Comparison of ENCODE assay signal across 8 cellular contexts in the genomic region with DNA sequence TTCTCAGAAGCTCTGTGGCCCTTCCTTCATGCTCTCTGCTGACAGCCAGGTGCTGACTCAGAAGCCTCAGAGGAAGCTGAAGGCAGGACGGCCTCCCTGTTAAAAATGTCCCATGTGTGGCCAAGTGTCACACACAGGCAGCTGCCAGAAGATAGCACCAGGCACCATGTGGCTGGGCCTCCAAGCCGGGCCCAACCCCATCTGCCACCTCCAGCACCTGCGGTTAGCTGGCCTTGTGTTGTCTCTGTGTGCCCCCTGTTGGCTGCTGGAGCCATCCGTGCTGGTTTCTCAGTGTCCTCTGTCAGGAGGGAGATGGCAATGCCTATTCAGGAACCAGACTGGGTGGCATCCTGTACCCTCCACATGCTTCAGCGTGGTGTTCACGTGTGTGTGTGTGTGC.
DNase-seq lines count a peak whose midpoint lies in the region; ATAC-seq and TF ChIP-seq lines count a peak whose summit lies in the region.

No MANE protein-coding gene starts in this region.

- TF ChIP-seq POLR2A in gastrocnemius medialis (IDR thresholded peaks at IDR 0.05): no peak

- H3K4me1 ChIP-seq in psoas muscle: no peaks in the 10 kb centered on the region
- no peaks in the 10 kb centered on the region for H3K4me1 ChIP-seq in gastrocnemius medialis

- H3K36me3 ChIP-seq in psoas muscle (ENCODE audit: insufficient read depth in 1 of 2, low read depth in 1 of 2): no peaks in the 10 kb centered on the region
- no peaks in the 10 kb centered on the region for H3K36me3 ChIP-seq in gastrocnemius medialis

- no peaks in the 10 kb centered on the region for H3K9me3 ChIP-seq in psoas muscle
- no peaks in the 10 kb centered on the region for H3K9me3 ChIP-seq in gastrocnemius medialis

- 45 to 56% (median 55%) methylated on average over 6 of the region's 6 CpGs for WGBS in psoas muscle, 3 donors

- ATAC-seq in GM21367 (IDR thresholded peaks at IDR 0.05; ENCODE audit: unreplicated experiment) (peak; percentile 51), psoas muscle (peak in 3 of 4 donors; percentile 53 to 58 (median 55)), gastrocnemius medialis (no peak)

- intact Hi-C loops in psoas muscle (cut with DNase I) (loop anchor here (5.0 kb wide), 1 partner anchor 137 kb away; no protein-coding TSS in a partner anchor), gastrocnemius medialis (cut with DNase I; ENCODE audit: low total_unique reads) (no loop called here)

- H3K27ac ChIP-seq in psoas muscle (no peak overlapping the region), gastrocnemius medialis (no peak overlapping the region)

- in situ Hi-C loops in gastrocnemius medialis (cut with MboI; ENCODE audit: low sequenced_read_pairs in 4 of 4): no loop called here

- H3K4me3 ChIP-seq in psoas muscle (no peak overlapping the region), gastrocnemius medialis (no peak overlapping the region)

- TF ChIP-seq CTCF in psoas muscle (IDR thresholded peaks at IDR 0.05) (peak; percentile 12), gastrocnemius medialis (IDR thresholded peaks at IDR 0.05 in 4 of 5, conservative IDR thresholded peaks at IDR 0.05 in 1 of 5) (no peak)

- no peaks in the 10 kb centered on the region for H3K27me3 ChIP-seq in psoas muscle (ENCODE audit: insufficient read depth in 3 of 3, low read length in 2 of 3)
- no peaks in the 10 kb centered on the region for H3K27me3 ChIP-seq in gastrocnemius medialis

- DNase-seq in DMS153 treated with DMSO at 0.1 percent for 48 hours (lab: John Stamatoyannopoulos, UW; ENCODE audit: unreplicated experiment) (peak; percentile 31), NCI-H2196 treated with DMSO at 0.1 percent for 48 hours (lab: John Stamatoyannopoulos, UW; ENCODE audit: unreplicated experiment) (peak; percentile 51), cerebellum (ENCODE audit: low spot score) (peak; percentile 91), psoas muscle (no peak), NCI-H446 treated with DMSO at 0.1 percent for 48 hours (lab: John Stamatoyannopoulos, UW) (no peak), gastrocnemius medialis (no peak)
- DNase-seq in activated effector memory CD4-positive, alpha-beta T cell treated with Interleukin-2 at 50 U/mL for 16 hours: no peak

Comparison
In these comparisons a context has a peak if more than half of its experiments do, and no peak if none do; other contexts are left out.
1. DNase-seq: peak in DMS153 treated with DMSO at 0.1 percent for 48 hours (single experiment), NCI-H2196 treated with DMSO at 0.1 percent for 48 hours (single experiment) and cerebellum (single experiment); none in psoas muscle (0 of 2), NCI-H446 treated with DMSO at 0.1 percent for 48 hours (single experiment), gastrocnemius medialis (0 of 2) and activated effector memory CD4-positive, alpha-beta T cell treated with Interleukin-2 at 50 U/mL for 16 hours (single experiment).
2. ATAC-seq: peak in GM21367 (single experiment) and psoas muscle (3 of 4); none in gastrocnemius medialis (0 of 2).